12 cellular contexts compared by ENCODE assay signal in genomic region chr6:39824030-39824926, GRCh38. TPM values are rescaled to one million over a fixed set of nuclear protein-coding genes. Genes with fewer than 3 reads are reported as not detected.
DNase-seq lines count a peak whose midpoint lies in the region; ATAC-seq and TF ChIP-seq lines count a peak whose summit lies in the region.
"Had no signal": no experiment of that assay in that cellular context is flagged by ENCODE, and none has a peak within 500 bp of the region (broad histone marks: within the 10 kb centered on the region; RNA-seq: fewer than 3 reads in every experiment).

No MANE protein-coding gene starts in this region.

- H3K9me3 ChIP-seq in upper lobe of left lung = no peaks in the 10 kb centered on the region
- H3K9me3 ChIP-seq: Caco-2 had no signal

- no peak overlapping the region for H3K27ac Mint-ChIP-seq in glutamatergic neuron (ENCODE audit: unreplicated experiment)
- H3K27ac Mint-ChIP-seq: activated CD4-positive, alpha-beta T cell treated with anti-CD3 and anti-CD28 coated beads for 36 hours; activated T-helper 1 cell treated with anti-CD3 and anti-CD28 coated beads, Interleukin-12 subunit alpha, Interleukin-12 subunit beta, Interleukin-2, Interleukin-4 antibody, amounts not matched to agents 30 ng/mL and 10 ng/mL and 1 ng/mL, durations not matched to agents 14 hours and 24 hours and 36 hours had no signal

- no peak for TF ChIP-seq POLR2A in upper lobe of left lung (IDR thresholded peaks at IDR 0.05)

- TF ChIP-seq CTCF in upper lobe of left lung (IDR thresholded peaks at IDR 0.05) (no peak), glutamatergic neuron (IDR thresholded peaks at IDR 0.05; ENCODE audit: partially characterized antibody, unreplicated experiment) (no peak)

- H3K36me3 Mint-ChIP-seq in glutamatergic neuron (ENCODE audit: unreplicated experiment) = no peaks in the 10 kb centered on the region

- no peaks in the 10 kb centered on the region for H3K27me3 ChIP-seq in upper lobe of left lung

- H3K4me3 ChIP-seq in upper lobe of left lung = no peak overlapping the region

- peaks cover 2% of the 10 kb centered on the region for H3K9me3 Mint-ChIP-seq in glutamatergic neuron (ENCODE audit: unreplicated experiment)
- H3K9me3 Mint-ChIP-seq: activated T-helper 1 cell treated with anti-CD3 and anti-CD28 coated beads, Interleukin-12 subunit alpha, Interleukin-12 subunit beta, Interleukin-2, Interleukin-4 antibody, amounts not matched to agents 30 ng/mL and 10 ng/mL and 1 ng/mL, durations not matched to agents 14 hours and 24 hours and 36 hours had no signal

- WGBS in upper lobe of left lung, 2 donors = 62 to 72% methylated on average over 8 to 9 of the region's 9 CpGs

- H3K4me1 Mint-ChIP-seq in glutamatergic neuron (ENCODE audit: low read depth, unreplicated experiment) = peaks cover 5% of the 10 kb centered on the region
- H3K4me1 Mint-ChIP-seq: activated CD4-positive, alpha-beta T cell treated with anti-CD3 and anti-CD28 coated beads for 36 hours had no signal

- no peak for TF ChIP-seq EP300 in upper lobe of left lung (IDR thresholded peaks at IDR 0.05)

- peaks cover 29 to 68% (median 57%) of the 10 kb centered on the region in 4 donors for H3K4me1 ChIP-seq in upper lobe of left lung
- H3K4me1 ChIP-seq: Caco-2 had no signal

- DNase-seq in NCI-H748 (lab: John Stamatoyannopoulos, UW; ENCODE audit: unreplicated experiment) = peak; percentile 44
- DNase-seq in NCI-H748 treated with DMSO at 0.1 percent for 48 hours (lab: John Stamatoyannopoulos, UW) = no peak
- DNase-seq in myocyte (ENCODE audit: low read depth) = peak; percentile 75
- DNase-seq in upper lobe of left lung = no peak
- DNase-seq in DMS114 treated with DMSO at 0.1 percent for 48 hours (lab: John Stamatoyannopoulos, UW; ENCODE audit: unreplicated experiment) = no peak
- DNase-seq in glutamatergic neuron = no peak
- DNase-seq: activated CD4-positive, alpha-beta T cell treated with anti-CD3 and anti-CD28 coated beads for 36 hours; Caco-2; NCI-H1105 treated with DMSO at 0.1 percent for 48 hours had no signal

- no peak overlapping the region for H3K4me3 Mint-ChIP-seq in glutamatergic neuron (ENCODE audit: unreplicated experiment)
- H3K4me3 Mint-ChIP-seq: activated CD4-positive, alpha-beta T cell treated with anti-CD3 and anti-CD28 coated beads for 36 hours; activated T-helper 1 cell treated with anti-CD3 and anti-CD28 coated beads, Interleukin-12 subunit alpha, Interleukin-12 subunit beta, Interleukin-2, Interleukin-4 antibody, amounts not matched to agents 30 ng/mL and 10 ng/mL and 1 ng/mL, durations not matched to agents 14 hours and 24 hours and 36 hours had no signal

- no peaks in the 10 kb centered on the region for H3K36me3 ChIP-seq in upper lobe of left lung

- H3K27ac ChIP-seq in cingulate gyrus (ENCODE audit: low read depth, low read length) (peak overlapping the region; percentile 92), upper lobe of left lung (peak overlapping the region; percentile 60 to 88 (median 74))

- ATAC-seq in upper lobe of left lung (ENCODE audit: low FRiP score in 2 of 2) (no peak), HG03159 (IDR thresholded peaks at IDR 0.05; ENCODE audit: unreplicated experiment) (no peak)
- ATAC-seq: activated CD4-positive, alpha-beta T cell treated with anti-CD3 and anti-CD28 coated beads for 36 hours had no signal

- peaks cover 2% of the 10 kb centered on the region for H3K27me3 Mint-ChIP-seq in glutamatergic neuron (ENCODE audit: unreplicated experiment)
- H3K27me3 Mint-ChIP-seq: activated CD4-positive, alpha-beta T cell treated with anti-CD3 and anti-CD28 coated beads for 36 hours had no signal

RNA-seq across cellular contexts. Expression of gene DAAM2, which starts 32.1 kb away (rescaled TPM):
- total RNA-seq in myocyte (20.1 and 25.0 TPM in 2 replicates), upper lobe of left lung (10 to 100 TPM; 21.0 to 81.7 (median 31.9) TPM), glutamatergic neuron (ENCODE audit: unreplicated experiment) (0.59 TPM)
- 50.2 TPM for polyA plus RNA-seq in myocyte (2012)
- total RNA-seq: activated CD4-positive, alpha-beta T cell treated with anti-CD3 and anti-CD28 coated beads for 36 hours; activated T-helper 1 cell treated with anti-CD3 and anti-CD28 coated beads, Interleukin-12 subunit alpha, Interleukin-12 subunit beta, Interleukin-2, Interleukin-4 antibody, amounts not matched to agents 30 ng/mL and 10 ng/mL and 1 ng/mL, durations not matched to agents 14 hours and 24 hours and 36 hours; Caco-2 had no signal

Comparison
In these comparisons a context has a peak if more than half of its experiments do, and no peak if none do; other contexts are left out.
1. DNase-seq: peak in NCI-H748 (single experiment) and myocyte (single experiment); none in NCI-H748 treated with DMSO at 0.1 percent for 48 hours (single experiment), upper lobe of left lung (0 of 2), DMS114 treated with DMSO at 0.1 percent for 48 hours (single experiment) and glutamatergic neuron (single experiment).
2. RNA of gene DAAM2, which starts 32.1 kb away (total RNA-seq): 21.0 to 81.7 TPM in upper lobe of left lung and 20.1 to 25.0 TPM in myocyte; 0.59 TPM in glutamatergic neuron (single experiment); every median in the first group is over 10 times any median in the second.